In genomic region chr1:226958300-226958699, GRCh38 we compare ENCODE assay signal across 17 cellular contexts. TPM values are rescaled to one million over a fixed set of nuclear protein-coding genes. Genes with fewer than 3 reads are reported as not detected.
DNase-seq lines count a peak whose midpoint lies in the region; ATAC-seq, FAIRE-seq and TF ChIP-seq lines count a peak whose summit lies in the region.
"Had no signal": no experiment of that assay in that cellular context is flagged by ENCODE, and none has a peak within 500 bp of the region (broad histone marks: within the 10 kb centered on the region; RNA-seq: fewer than 3 reads in every experiment).

No MANE protein-coding gene starts in this region.

- peak overlapping the region; percentile 99 for H3K27ac ChIP-seq in gastrocnemius medialis
- H3K27ac ChIP-seq: Peyer's patch had no signal

- in situ Hi-C loops in gastrocnemius medialis (cut with MboI; ENCODE audit: low sequenced_read_pairs in 4 of 4): no loop called here

- H3K36me3 Mint-ChIP-seq in activated CD4-positive, alpha-beta memory T cell treated with anti-CD3 and anti-CD28 coated beads for 36 hours: no peaks in the 10 kb centered on the region

- no peak for FAIRE-seq in H54 (lab: Jason Lieb, UNC)
- FAIRE-seq: G401.6, K562 had no signal

- H3K4me1 ChIP-seq in gastrocnemius medialis: peaks cover 46 to 52% of the 10 kb centered on the region in 2 donors
- H3K4me1 ChIP-seq: Caco-2, Peyer's patch had no signal

- DNase-seq in Right ventricle myocardium inferior (ENCODE audit: missing footprints) (no peak), left ventricle myocardium superior (no peak), ecto neural progenitor cell (ENCODE audit: low spot score) (peak; percentile 32), left lobe of liver (ENCODE audit: low spot score) (no peak), gastrocnemius medialis (peak in 1 of 2 donors; percentile 43), NAMALWA (ENCODE audit: low spot score) (no peak), H54 (ENCODE audit: insufficient read length, low spot score) (no peak)
- DNase-seq in activated CD4-positive, alpha-beta memory T cell treated with anti-CD3 and anti-CD28 coated beads for 36 hours: no peak
- DNase-seq: 8988T, Caco-2, HCEC 1CT, NCI-H1105, NCI-H2081, NCI-H446 treated with DMSO at 0.1 percent for 48 hours had no signal

- no peak overlapping the region for H3K4me3 ChIP-seq in gastrocnemius medialis
- H3K4me3 ChIP-seq: K562, Peyer's patch had no signal

- TF ChIP-seq POLR2A in gastrocnemius medialis (IDR thresholded peaks at IDR 0.05) (no peak), H54 (IDR thresholded peaks at IDR 0.05; ENCODE audit: low read depth, low read length) (no peak)

- H3K4me1 Mint-ChIP-seq in activated CD4-positive, alpha-beta memory T cell treated with anti-CD3 and anti-CD28 coated beads for 36 hours (ENCODE audit: low read depth): peaks cover 22% of the 10 kb centered on the region

- TF ChIP-seq CTCF in gastrocnemius medialis (IDR thresholded peaks at IDR 0.05 in 4 of 5, conservative IDR thresholded peaks at IDR 0.05 in 1 of 5): no peak

- H3K4me3 Mint-ChIP-seq in activated CD4-positive, alpha-beta memory T cell treated with anti-CD3 and anti-CD28 coated beads for 36 hours: no peak overlapping the region

- intact Hi-C loops in Right ventricle myocardium inferior (cut with DNase I): loop anchor here (5.0 kb wide), 1 partner anchor 36 kb away; no protein-coding TSS in a partner anchor
- intact Hi-C loops in left ventricle myocardium superior (cut with micrococcal nuclease): no loop called here
- intact Hi-C loops in gastrocnemius medialis (cut with DNase I; ENCODE audit: low total_unique reads): no loop called here
- intact Hi-C loops in activated CD4-positive, alpha-beta memory T cell treated with anti-CD3 and anti-CD28 coated beads for 36 hours (cut with micrococcal nuclease): no loop called here

- POLR2A ChIA-PET in activated CD4-positive, alpha-beta memory T cell treated with anti-CD3 and anti-CD28 coated beads for 36 hours (lab: Charles Lee): no interaction called here

- peak; percentile 7 for ATAC-seq in Right ventricle myocardium inferior
- no peak for ATAC-seq in left ventricle myocardium superior
- peak; percentile 74 for ATAC-seq in left lobe of liver
- peak in 1 of 2 donors; percentile 30 for ATAC-seq in gastrocnemius medialis
- ATAC-seq: K562 had no signal

- H3K27me3 ChIP-seq in gastrocnemius medialis: no peaks in the 10 kb centered on the region
- H3K27me3 ChIP-seq: Peyer's patch had no signal

- H3K9me3 Mint-ChIP-seq in activated CD4-positive, alpha-beta memory T cell treated with anti-CD3 and anti-CD28 coated beads for 36 hours: no peaks in the 10 kb centered on the region

- CTCF ChIA-PET in activated CD4-positive, alpha-beta memory T cell treated with anti-CD3 and anti-CD28 coated beads for 36 hours (lab: Charles Lee): no interaction called here

- no peaks in the 10 kb centered on the region for H3K9me3 ChIP-seq in gastrocnemius medialis
- H3K9me3 ChIP-seq: Caco-2, Peyer's patch had no signal

- no peak overlapping the region for H3K27ac Mint-ChIP-seq in activated CD4-positive, alpha-beta memory T cell treated with anti-CD3 and anti-CD28 coated beads for 36 hours

- no peaks in the 10 kb centered on the region for H3K27me3 Mint-ChIP-seq in activated CD4-positive, alpha-beta memory T cell treated with anti-CD3 and anti-CD28 coated beads for 36 hours

- H3K36me3 ChIP-seq in gastrocnemius medialis: no peaks in the 10 kb centered on the region
- H3K36me3 ChIP-seq: Peyer's patch had no signal

RNA-seq across cellular contexts. Expression of gene COQ8A, which starts 18.2 kb away (rescaled TPM):
- total RNA-seq in Right ventricle myocardium inferior: 412 TPM
- total RNA-seq in left ventricle myocardium superior: 438 TPM
- total RNA-seq in left lobe of liver: 87.3 TPM
- 1,000 to 10,000 TPM in 3 of 4 donors, 100 to 1,000 TPM in 1; 950 to 2,403 (median 1,384) TPM for total RNA-seq in gastrocnemius medialis
- total RNA-seq in activated CD4-positive, alpha-beta memory T cell treated with anti-CD3 and anti-CD28 coated beads for 36 hours: 10 to 100 TPM; 19.8 to 22.2 TPM
